Comparison of ENCODE assay signal across 8 cellular contexts in the genomic region with DNA sequence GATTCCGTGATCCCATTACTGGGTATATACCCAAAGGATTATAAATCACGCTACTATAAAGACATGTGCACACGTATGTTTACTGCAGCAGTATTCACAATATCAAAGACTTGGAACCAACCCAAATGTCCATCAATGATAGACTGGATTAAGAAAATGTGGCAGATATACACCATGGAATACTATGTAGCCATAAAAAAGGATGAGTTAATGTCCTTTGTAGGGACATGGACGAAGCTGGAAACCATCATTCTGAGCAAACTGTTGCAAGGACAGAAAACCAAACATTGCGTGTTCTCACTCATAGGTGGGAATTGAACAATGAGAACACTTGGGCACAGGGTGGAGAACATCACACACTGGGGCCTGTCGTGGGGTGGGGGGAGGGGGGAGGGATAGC. TPM values are rescaled to one million over a fixed set of nuclear protein-coding genes. Genes with fewer than 3 reads are reported as not detected.
"Had no signal": no experiment of that assay in that cellular context is flagged by ENCODE, and none has a peak within 500 bp of the region (broad histone marks: within the 10 kb centered on the region; RNA-seq: fewer than 3 reads in every experiment).

No MANE protein-coding gene starts in this region.

RNA-seq across cellular contexts. Expression of gene ATP2B2, which starts 35.0 kb away (rescaled TPM):
- total RNA-seq: dermis blood vessel endothelial cell, dermis microvascular lymphatic vessel endothelial cell, endothelial cell of umbilical vein, epithelial cell of proximal tubule, fibroblast of lung, fibroblast of villous mesenchyme, foreskin keratinocyte, glomerular endothelial cell had no signal
- polyA plus RNA-seq: endothelial cell of umbilical vein, fibroblast of lung, foreskin keratinocyte had no signal
